In the genomic region with DNA sequence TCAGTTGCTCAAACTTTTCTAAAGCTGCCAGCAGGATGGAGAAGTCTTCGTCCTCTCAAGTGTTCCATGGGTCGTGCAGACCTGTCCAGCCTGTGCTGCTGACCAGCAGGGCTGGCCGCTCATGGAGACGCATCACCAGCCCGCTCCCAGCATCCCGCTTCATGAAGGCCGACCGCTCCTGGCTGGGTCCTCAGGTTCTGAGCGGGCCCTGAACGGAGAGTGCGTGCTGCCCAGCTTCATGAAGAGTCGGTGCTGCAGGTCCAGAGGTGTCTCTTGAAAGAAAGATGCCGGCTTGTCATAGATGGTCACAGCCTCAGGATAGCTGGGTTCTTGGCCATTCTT, we compare ENCODE assay signal across 11 cellular contexts.
DNase-seq lines count a peak whose midpoint lies in the region; ATAC-seq and TF ChIP-seq lines count a peak whose summit lies in the region.
"Had no signal": no experiment of that assay in that cellular context is flagged by ENCODE, and none has a peak within 500 bp of the region (broad histone marks: within the 10 kb centered on the region; RNA-seq: fewer than 3 reads in every experiment).

No MANE protein-coding gene starts in this region.

- peak overlapping the region; percentile 61; the same call in 1 of the 2 replicates for H2AFZ ChIP-seq in GM23338
- H2AFZ ChIP-seq in OCI-LY3 (ENCODE audit: low read depth, low read length), result no peak overlapping the region
- H2AFZ ChIP-seq in neural progenitor cell (replicated peaks), result peak overlapping the region; percentile 29
- H2AFZ ChIP-seq: GM23248 had no signal

- H3K27ac Mint-ChIP-seq in GM23338 (no peak overlapping the region), neural progenitor cell (no peak overlapping the region)
- H3K27ac Mint-ChIP-seq: CD4-positive, alpha-beta memory T cell; H9 had no signal

- no peaks in the 10 kb centered on the region for H3F3A ChIP-seq in GM23338 (replicated peaks; ENCODE audit: low read depth)
- H3F3A ChIP-seq in neural progenitor cell (ENCODE audit: low read depth), result no peaks in the 10 kb centered on the region

- H3K4me1 ChIP-seq in GM23338 (ENCODE audit: insufficient read depth) (peaks cover 13% of the 10 kb centered on the region; the same call in 1 of the 2 replicates), OCI-LY3 (ENCODE audit: low read length) (no peaks in the 10 kb centered on the region), neural progenitor cell (no peaks in the 10 kb centered on the region)

- H3K4me3 Mint-ChIP-seq in GM23338, result no peak overlapping the region
- H3K4me3 Mint-ChIP-seq in neural progenitor cell, result no peak overlapping the region
- H3K4me3 Mint-ChIP-seq: H9 had no signal

- H3K27me3 ChIP-seq in GM23338 (ENCODE audit: insufficient read depth) (no peaks in the 10 kb centered on the region), OCI-LY3 (ENCODE audit: low read depth, low read length) (no peaks in the 10 kb centered on the region), neural progenitor cell (no peaks in the 10 kb centered on the region)

- DNase-seq in GM23338 (ENCODE audit: low spot score) (no peak), neural progenitor cell (ENCODE audit: low spot score) (no peak), pons (ENCODE audit: low spot score) (no peak)
- DNase-seq in activated CD4-positive, CD25-positive, alpha-beta regulatory T cell treated with anti-CD3 and anti-CD28 coated beads, Interleukin-2, amount 50 U/mL, for 72 hours, result no peak
- DNase-seq: DMS79 treated with DMSO at 0.1 percent for 48 hours, GF-D8 had no signal

- H3K9me2 ChIP-seq in GM23338 (ENCODE audit: insufficient read depth), result no peaks in the 10 kb centered on the region

- peaks cover 7% of the 10 kb centered on the region for H3K4me1 Mint-ChIP-seq in GM23338
- no peaks in the 10 kb centered on the region for H3K4me1 Mint-ChIP-seq in neural progenitor cell

- H3K36me3 ChIP-seq in GM23338 (ENCODE audit: insufficient read depth) (no peaks in the 10 kb centered on the region), OCI-LY3 (replicated peaks; ENCODE audit: low read depth, low read length) (no peaks in the 10 kb centered on the region), neural progenitor cell (no peaks in the 10 kb centered on the region)

- ATAC-seq in GM23338 (no peak), GM18909 (IDR thresholded peaks at IDR 0.05; ENCODE audit: poor library complexity, unreplicated experiment) (no peak)

- H3K4me3 ChIP-seq in GM23338, result no peak overlapping the region
- no peak overlapping the region for H3K4me3 ChIP-seq in OCI-LY3 (ENCODE audit: low read length)
- H3K4me3 ChIP-seq in neural progenitor cell, result no peak overlapping the region

- H3K79me2 ChIP-seq in GM23338 (replicated peaks; ENCODE audit: insufficient read depth), result no peaks in the 10 kb centered on the region
- H3K79me2 ChIP-seq in OCI-LY3 (ENCODE audit: low read length), result no peaks in the 10 kb centered on the region
- no peaks in the 10 kb centered on the region for H3K79me2 ChIP-seq in neural progenitor cell (ENCODE audit: low read depth)

- H3K36me3 Mint-ChIP-seq in GM23338 (ENCODE audit: low read depth) (no peaks in the 10 kb centered on the region; the same call in 1 of the 3 replicates), neural progenitor cell (no peaks in the 10 kb centered on the region)
- H3K36me3 Mint-ChIP-seq: CD4-positive, alpha-beta memory T cell had no signal

- H4K20me1 ChIP-seq in GM23338 (replicated peaks; ENCODE audit: insufficient read depth) (no peaks in the 10 kb centered on the region), OCI-LY3 (ENCODE audit: insufficient read depth, low read length) (no peaks in the 10 kb centered on the region), neural progenitor cell (ENCODE audit: low read depth) (no peaks in the 10 kb centered on the region)

- no peak for TF ChIP-seq CTCF in GM23338 (conservative IDR thresholded peaks at IDR 0.05; ENCODE audit: low read depth in 2 of 2)
- no peak for TF ChIP-seq CTCF in OCI-LY3 (IDR thresholded peaks at IDR 0.05; ENCODE audit: low read depth, low read length)
- TF ChIP-seq CTCF in neural progenitor cell (IDR thresholded peaks at IDR 0.05), result no peak

- H3K9ac ChIP-seq in OCI-LY3 (ENCODE audit: low read length) (no peak overlapping the region), neural progenitor cell (no peak overlapping the region)
- H3K9ac ChIP-seq: GM23248 had no signal

- H3K9me3 ChIP-seq in OCI-LY3 (ENCODE audit: insufficient read depth, low read length) (no peaks in the 10 kb centered on the region), neural progenitor cell (ENCODE audit: low read depth) (no peaks in the 10 kb centered on the region)

- no peak overlapping the region for H3K4me2 ChIP-seq in GM23338
- H3K4me2 ChIP-seq in OCI-LY3 (ENCODE audit: low read length), result peak overlapping the region; percentile 66; the same call in 1 of the 2 replicates
- H3K4me2 ChIP-seq in neural progenitor cell, result no peak overlapping the region

- H3K27ac ChIP-seq in GM23338 (ENCODE audit: low read depth) (no peak overlapping the region), OCI-LY3 (ENCODE audit: low read length) (no peak overlapping the region), neural progenitor cell (no peak overlapping the region)
- H3K27ac ChIP-seq: GM23248 had no signal

- H3K27me3 Mint-ChIP-seq in GM23338 (ENCODE audit: insufficient read depth, low read depth, poor library complexity) (peaks cover 2% of the 10 kb centered on the region), neural progenitor cell (ENCODE audit: insufficient read depth, low read depth) (peaks cover 8% of the 10 kb centered on the region)

- H3K9me3 Mint-ChIP-seq in GM23338, result no peaks in the 10 kb centered on the region
- H3K9me3 Mint-ChIP-seq in neural progenitor cell, result no peaks in the 10 kb centered on the region
- H3K9me3 Mint-ChIP-seq: CD4-positive, alpha-beta memory T cell; H9 had no signal

TF ChIP-seq in GM23338, 12 proteins besides CTCF, POLR2A, EP300 and RAD21:
- TF ChIP-seq NANOG (IDR thresholded peaks at IDR 0.05; ENCODE audit: borderline replicate concordance), result no peak
- no peak for TF ChIP-seq EZH2 (IDR thresholded peaks at IDR 0.05; ENCODE audit: low read depth, unreplicated experiment)
- TF ChIP-seq JUNB (IDR thresholded peaks at IDR 0.05; ENCODE audit: unreplicated experiment), result no peak
- TF ChIP-seq, protein P1, sequence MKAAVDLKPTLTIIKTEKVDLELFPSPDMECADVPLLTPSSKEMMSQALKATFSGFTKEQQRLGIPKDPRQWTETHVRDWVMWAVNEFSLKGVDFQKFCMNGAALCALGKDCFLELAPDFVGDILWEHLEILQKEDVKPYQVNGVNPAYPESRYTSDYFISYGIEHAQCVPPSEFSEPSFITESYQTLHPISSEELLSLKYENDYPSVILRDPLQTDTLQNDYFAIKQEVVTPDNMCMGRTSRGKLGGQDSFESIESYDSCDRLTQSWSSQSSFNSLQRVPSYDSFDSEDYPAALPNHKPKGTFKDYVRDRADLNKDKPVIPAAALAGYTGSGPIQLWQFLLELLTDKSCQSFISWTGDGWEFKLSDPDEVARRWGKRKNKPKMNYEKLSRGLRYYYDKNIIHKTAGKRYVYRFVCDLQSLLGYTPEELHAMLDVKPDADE (IDR thresholded peaks at IDR 0.05), result no peak
- no peak for TF ChIP-seq ZNF331 (CRISPR knock-in tag; IDR thresholded peaks at IDR 0.05; ENCODE audit: low read depth)
- TF ChIP-seq, protein P2, sequence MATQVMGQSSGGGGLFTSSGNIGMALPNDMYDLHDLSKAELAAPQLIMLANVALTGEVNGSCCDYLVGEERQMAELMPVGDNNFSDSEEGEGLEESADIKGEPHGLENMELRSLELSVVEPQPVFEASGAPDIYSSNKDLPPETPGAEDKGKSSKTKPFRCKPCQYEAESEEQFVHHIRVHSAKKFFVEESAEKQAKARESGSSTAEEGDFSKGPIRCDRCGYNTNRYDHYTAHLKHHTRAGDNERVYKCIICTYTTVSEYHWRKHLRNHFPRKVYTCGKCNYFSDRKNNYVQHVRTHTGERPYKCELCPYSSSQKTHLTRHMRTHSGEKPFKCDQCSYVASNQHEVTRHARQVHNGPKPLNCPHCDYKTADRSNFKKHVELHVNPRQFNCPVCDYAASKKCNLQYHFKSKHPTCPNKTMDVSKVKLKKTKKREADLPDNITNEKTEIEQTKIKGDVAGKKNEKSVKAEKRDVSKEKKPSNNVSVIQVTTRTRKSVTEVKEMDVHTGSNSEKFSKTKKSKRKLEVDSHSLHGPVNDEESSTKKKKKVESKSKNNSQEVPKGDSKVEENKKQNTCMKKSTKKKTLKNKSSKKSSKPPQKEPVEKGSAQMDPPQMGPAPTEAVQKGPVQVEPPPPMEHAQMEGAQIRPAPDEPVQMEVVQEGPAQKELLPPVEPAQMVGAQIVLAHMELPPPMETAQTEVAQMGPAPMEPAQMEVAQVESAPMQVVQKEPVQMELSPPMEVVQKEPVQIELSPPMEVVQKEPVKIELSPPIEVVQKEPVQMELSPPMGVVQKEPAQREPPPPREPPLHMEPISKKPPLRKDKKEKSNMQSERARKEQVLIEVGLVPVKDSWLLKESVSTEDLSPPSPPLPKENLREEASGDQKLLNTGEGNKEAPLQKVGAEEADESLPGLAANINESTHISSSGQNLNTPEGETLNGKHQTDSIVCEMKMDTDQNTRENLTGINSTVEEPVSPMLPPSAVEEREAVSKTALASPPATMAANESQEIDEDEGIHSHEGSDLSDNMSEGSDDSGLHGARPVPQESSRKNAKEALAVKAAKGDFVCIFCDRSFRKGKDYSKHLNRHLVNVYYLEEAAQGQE (IDR thresholded peaks at IDR 0.05; ENCODE audit: unreplicated experiment), result no peak
